Comparison of ENCODE assay signal across 29 cellular contexts in the genomic region with DNA sequence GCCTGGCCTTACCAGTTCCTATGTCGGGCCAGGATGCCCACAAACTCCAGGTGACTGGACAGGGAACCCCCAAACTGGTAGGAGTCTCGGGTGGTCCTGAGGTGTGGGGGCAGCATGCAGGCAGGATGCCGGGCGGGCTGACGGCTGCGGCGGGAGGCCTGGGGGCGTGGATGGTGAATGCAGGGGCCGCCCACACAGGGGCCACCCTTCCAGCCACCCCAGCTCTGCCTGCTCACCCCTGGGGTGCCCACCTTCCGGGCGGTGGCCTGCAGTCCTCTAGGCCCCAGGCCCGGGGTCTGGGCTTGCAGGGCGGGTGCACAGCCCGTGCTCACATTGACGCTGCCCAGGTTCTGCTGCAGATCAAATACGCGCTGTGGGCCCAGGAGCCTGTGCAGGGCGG. TPM values are rescaled to one million over a fixed set of nuclear protein-coding genes. Genes with fewer than 3 reads are reported as not detected.
"Had no signal": no experiment of that assay in that cellular context is flagged by ENCODE, and none has a peak within 500 bp of the region (broad histone marks: within the 10 kb centered on the region; RNA-seq: fewer than 3 reads in every experiment).

No MANE protein-coding gene starts in this region.

- H3K27me3 ChIP-seq: dorsolateral prefrontal cortex, gastroesophageal sphincter, heart left ventricle, hepatocyte, left lung, neural progenitor cell, right atrium auricular region, tibial nerve, upper lobe of left lung had no signal

- FAIRE-seq: colon, kidney, urothelium cell line had no signal

- DNase-seq: effector CD4-positive, alpha-beta T cell; foreskin fibroblast; heart left ventricle; kidney; left cardiac atrium; left lung; mesenchymal stem cell; midbrain; naive thymus-derived CD4-positive, alpha-beta T cell; nucleus accumbens; stimulated activated CD4-positive, alpha-beta T cell treated with anti-CD3 and anti-CD28 coated beads, Interleukin-12 subunit alpha, Interleukin-12 subunit beta, amount 100 ng/mL, for 4 hours; stimulated activated CD4-positive, alpha-beta T cell treated with anti-CD3 and anti-CD28 coated beads, Interleukin-1b, Interleukin-23, amount 100 ng/mL, for 48 hours; stimulated activated CD4-positive, alpha-beta T cell treated with anti-CD3 and anti-CD28 coated beads, Interleukin-4, amount 100 ng/mL, for 1 hour; stimulated activated CD8-positive, alpha-beta memory T cell treated with anti-CD3 and anti-CD28 coated beads, Interleukin-4, amount 100 ng/mL, for 48 hours; stimulated activated naive CD4-positive, alpha-beta T cell treated with Interleukin-2 at 50 U/mL for 16 hours had no signal

- H3K9ac ChIP-seq: neural progenitor cell had no signal

- H3K36me3 ChIP-seq: neural progenitor cell had no signal

- H3K9me3 ChIP-seq: gastroesophageal sphincter, heart left ventricle, left lung, prostate gland, right atrium auricular region, thoracic aorta, tibial nerve, upper lobe of left lung had no signal

- H3K4me2 ChIP-seq: hepatocyte, neural progenitor cell had no signal

- H3K4me1 ChIP-seq: left lung, neural progenitor cell, right atrium auricular region had no signal

- ATAC-seq: esophagus mucosa; gastroesophageal sphincter; heart left ventricle; left cardiac atrium; left lung; naive thymus-derived CD4-positive, alpha-beta T cell had no signal

- H3K4me3 ChIP-seq: dorsolateral prefrontal cortex, gastroesophageal sphincter, heart left ventricle, hepatocyte, left lung, neural progenitor cell, prostate gland, right atrium auricular region, skin epidermis, thoracic aorta, tibial nerve, upper lobe of left lung had no signal

- H3K27ac ChIP-seq: epithelial cell of prostate, heart left ventricle, hepatocyte, left lung, neural progenitor cell, prostate gland, right atrium auricular region, thoracic aorta had no signal

- H2AFZ ChIP-seq: hepatocyte, neural progenitor cell had no signal

RNA-seq across cellular contexts. Expression of gene LAMA5, which starts 56.0 kb away (rescaled TPM):
- polyA plus RNA-seq: naive thymus-derived CD4-positive, alpha-beta T cell had no signal
